9 cellular contexts compared by ENCODE assay signal in genomic region chr1:92980732-92981647, GRCh38. TPM values are rescaled to one million over a fixed set of nuclear protein-coding genes. Genes with fewer than 3 reads are reported as not detected.
DNase-seq lines count a peak whose midpoint lies in the region; ATAC-seq and TF ChIP-seq lines count a peak whose summit lies in the region.
"Had no signal": no experiment of that assay in that cellular context is flagged by ENCODE, and none has a peak within 500 bp of the region (broad histone marks: within the 10 kb centered on the region; RNA-seq: fewer than 3 reads in every experiment).

No MANE protein-coding gene starts in this region.

- peaks cover 41% of the 10 kb centered on the region for H3K36me3 Mint-ChIP-seq in activated naive CD8-positive, alpha-beta T cell treated with anti-CD3 and anti-CD28 coated beads for 36 hours

- H3K4me3 Mint-ChIP-seq in activated naive CD8-positive, alpha-beta T cell treated with anti-CD3 and anti-CD28 coated beads for 36 hours: peak overlapping the region; percentile 69

- H3K4me1 Mint-ChIP-seq in activated naive CD8-positive, alpha-beta T cell treated with anti-CD3 and anti-CD28 coated beads for 36 hours: peaks cover 56% of the 10 kb centered on the region

- peak overlapping the region; percentile 96 for H3K27ac Mint-ChIP-seq in activated naive CD8-positive, alpha-beta T cell treated with anti-CD3 and anti-CD28 coated beads for 36 hours

- H3K36me3 ChIP-seq in upper lobe of left lung: no peaks in the 10 kb centered on the region

- 54 to 73% methylated on average over 8 of the region's 8 CpGs for WGBS in upper lobe of left lung, 2 donors

- TF ChIP-seq EP300 in upper lobe of left lung (IDR thresholded peaks at IDR 0.05): no peak

- H3K9me3 ChIP-seq in upper lobe of left lung: no peaks in the 10 kb centered on the region

- H3K27ac ChIP-seq in upper lobe of left lung: peak overlapping the region in 3 of 4 donors; percentile 42 to 57 (median 44)
- H3K27ac ChIP-seq: epithelial cell of prostate had no signal

- intact Hi-C loops in posterior cingulate gyrus (cut with DNase I): no loop called here

- TF ChIP-seq CTCF in upper lobe of left lung (IDR thresholded peaks at IDR 0.05): no peak

- H3K9me3 Mint-ChIP-seq in activated naive CD8-positive, alpha-beta T cell treated with anti-CD3 and anti-CD28 coated beads for 36 hours: peaks cover 4% of the 10 kb centered on the region

- H3K4me1 ChIP-seq in upper lobe of left lung: no peaks in the 10 kb centered on the region

- no peak for TF ChIP-seq POLR2A in upper lobe of left lung (IDR thresholded peaks at IDR 0.05)

- peak; percentile 37 for DNase-seq in stimulated activated CD4-positive, alpha-beta T cell treated with anti-CD3 and anti-CD28 coated beads, Interleukin-15, amount 100 ng/mL, for 24 hours
- DNase-seq in stimulated activated CD4-positive, alpha-beta T cell treated with anti-CD3 and anti-CD28 coated beads, Interleukin-2, amount 100 ng/mL, for 48 hours: no peak
- no peak for DNase-seq in activated naive CD8-positive, alpha-beta T cell treated with anti-CD3 and anti-CD28 coated beads for 36 hours
- DNase-seq in upper lobe of left lung (peak in 1 of 2 donors; percentile 31), HT-29 (ENCODE audit: low spot score) (no peak), posterior cingulate gyrus (no peak)

- no peak overlapping the region for H3K4me3 ChIP-seq in upper lobe of left lung

- ATAC-seq in HG03460 (IDR thresholded peaks at IDR 0.05; ENCODE audit: unreplicated experiment) (peak; percentile 51), upper lobe of left lung (ENCODE audit: low FRiP score in 2 of 2) (no peak), HG03280 (IDR thresholded peaks at IDR 0.05; ENCODE audit: unreplicated experiment) (no peak)

- no peaks in the 10 kb centered on the region for H3K27me3 ChIP-seq in upper lobe of left lung

- no peaks in the 10 kb centered on the region for H3K27me3 Mint-ChIP-seq in activated naive CD8-positive, alpha-beta T cell treated with anti-CD3 and anti-CD28 coated beads for 36 hours

RNA-seq across cellular contexts. Expression of gene DIPK1A, which starts 19.7 kb away (rescaled TPM):
- 1 to 10 TPM; 8.4 to 9.4 TPM for total RNA-seq in activated naive CD8-positive, alpha-beta T cell treated with anti-CD3 and anti-CD28 coated beads for 36 hours
- total RNA-seq in upper lobe of left lung: 10 to 100 TPM in 1 of 6 donors, 1 to 10 TPM in 5; 2.8 to 15.2 (median 4.4) TPM
- total RNA-seq in HT-29 (2014; rRNA removed; shearing (Covaris generic)): 0.38 and 0.97 TPM in 2 replicates
